Comparison of ENCODE assay signal across 19 cellular contexts in the genomic region with DNA sequence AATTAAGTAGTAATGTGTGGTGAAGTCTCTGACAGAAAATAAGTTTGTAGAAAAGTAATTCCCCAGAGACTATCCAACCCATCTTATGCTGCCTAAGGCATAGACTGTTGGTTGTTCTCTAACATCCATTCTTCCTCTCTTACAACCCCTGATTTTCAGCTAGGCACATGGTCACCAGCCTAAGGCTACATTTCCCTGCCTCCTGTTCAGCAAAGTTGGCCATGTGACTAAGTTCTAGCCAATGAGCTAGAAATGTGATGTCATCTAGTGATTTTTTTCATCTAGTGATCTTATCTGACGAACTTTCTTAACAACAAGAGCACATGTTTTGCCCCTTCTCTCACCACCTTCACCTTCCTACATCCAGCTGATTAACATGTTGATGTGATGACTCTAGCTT.
DNase-seq lines count a peak whose midpoint lies in the region; ATAC-seq, FAIRE-seq and TF ChIP-seq lines count a peak whose summit lies in the region.
"Had no signal": no experiment of that assay in that cellular context is flagged by ENCODE, and none has a peak within 500 bp of the region (broad histone marks: within the 10 kb centered on the region; RNA-seq: fewer than 3 reads in every experiment).

No MANE protein-coding gene starts in this region.

- H2AFZ ChIP-seq in K562 (ENCODE audit: low read depth, low read length) = no peak overlapping the region

- DNase-seq in ELF-1 (ENCODE audit: low read depth, low spot score) (peak; percentile 19), K562 (ENCODE audit: extremely low read depth in 1 of 4, low spot score in 3 of 4) (no peak), mesendoderm (peak; percentile 15), prostate gland (ENCODE audit: low spot score) (no peak)
- DNase-seq: CD4-positive, alpha-beta memory T cell; DMS153; DMS79; GF-D8; HCEC 1CT; HFFc6; IMR-90; KG1 had no signal

- H4K5ac ChIP-seq in mesendoderm (ENCODE audit: low read length) = no peak overlapping the region

- no peak overlapping the region for H4K8ac ChIP-seq in mesendoderm (ENCODE audit: low read depth, low read length)

- H3K36me3 ChIP-seq in K562 (ENCODE audit: control insufficient read depth, insufficient read depth, low read length) = no peaks in the 10 kb centered on the region
- H3K36me3 ChIP-seq in mesendoderm (ENCODE audit: control insufficient read depth, insufficient read depth, low read length) = no peaks in the 10 kb centered on the region
- H3K36me3 ChIP-seq in prostate gland = no peaks in the 10 kb centered on the region
- H3K36me3 ChIP-seq: BLaER1 had no signal

- H3K79me1 ChIP-seq in mesendoderm (ENCODE audit: low read length) = no peaks in the 10 kb centered on the region

- no peak overlapping the region for H2BK5ac ChIP-seq in mesendoderm (ENCODE audit: low read length)

- peaks cover 4% of the 10 kb centered on the region in 2 experiments; a peak in 2 of 5 replicates for H3K27me3 ChIP-seq in K562 (ENCODE audit: control insufficient read depth in 2 of 2, insufficient read depth in 2 of 2, low read length in 2 of 2)
- H3K27me3 ChIP-seq in mesendoderm (ENCODE audit: insufficient read depth, low read length, poor library complexity) = no peaks in the 10 kb centered on the region
- no peaks in the 10 kb centered on the region for H3K27me3 ChIP-seq in prostate gland (replicated peaks; ENCODE audit: insufficient read depth)

- no peak overlapping the region for H2BK15ac ChIP-seq in mesendoderm (replicated peaks; ENCODE audit: low read depth)

- no peaks in the 10 kb centered on the region for H4K20me1 ChIP-seq in K562 (replicated peaks; ENCODE audit: control insufficient read depth, insufficient read depth, low read length)
- H4K20me1 ChIP-seq: BLaER1 had no signal

- FAIRE-seq in K562 (lab: Jason Lieb, UNC) = no peak
- FAIRE-seq: A204.1, GM12878, HTR-8/SVneo had no signal

- no peaks in the 10 kb centered on the region for H3K79me2 ChIP-seq in K562 (ENCODE audit: control insufficient read depth, insufficient read depth, low read length)
- no peaks in the 10 kb centered on the region for H3K79me2 ChIP-seq in mesendoderm (ENCODE audit: control insufficient read depth, insufficient read depth, low read length)

- intact Hi-C loops in K562 (cut with micrococcal nuclease) (no loop called here), prostate gland (cut with DNase I) (no loop called here)

- H3K4me2 ChIP-seq in K562 (ENCODE audit: insufficient read depth, low read length) (no peak overlapping the region), mesendoderm (ENCODE audit: low read length) (no peak overlapping the region)
- H3K4me2 ChIP-seq: BLaER1 had no signal

- H3K4ac ChIP-seq in mesendoderm (ENCODE audit: low read depth, low read length) = no peak overlapping the region

- no peak overlapping the region for H3K23ac ChIP-seq in mesendoderm (ENCODE audit: low read length)

- H2BK120ac ChIP-seq in mesendoderm (ENCODE audit: low read depth, low read length) = no peak overlapping the region

- no peaks in the 10 kb centered on the region for H3K9me1 ChIP-seq in K562 (ENCODE audit: control insufficient read depth, insufficient read depth, low read length)

- H3K56ac ChIP-seq in mesendoderm (ENCODE audit: low read length) = no peak overlapping the region

- TF ChIP-seq POLR2A in K562 (conservative IDR thresholded peaks at IDR 0.05) (no peak), prostate gland (IDR thresholded peaks at IDR 0.05) (no peak)

- ATAC-seq in K562 (no peak), HG03432 (IDR thresholded peaks at IDR 0.05; ENCODE audit: unreplicated experiment) (no peak), GM19467 (IDR thresholded peaks at IDR 0.05; ENCODE audit: unreplicated experiment) (no peak)
- ATAC-seq: GM12878 had no signal

- POLR2A ChIA-PET in K562 (lab: Yijun Ruan, JAX) = interaction anchor here (0.6 kb wide), 1 partner anchor 148 kb away, joined by 4 read pairs; no protein-coding TSS in a partner anchor

- H3K27ac ChIP-seq in K562 (ENCODE audit: extremely low read depth, low read depth, low read length) (no peak overlapping the region), mesendoderm (ENCODE audit: low read depth, low read length) (no peak overlapping the region), prostate gland (no peak overlapping the region)
- H3K27ac ChIP-seq: BLaER1 had no signal

- TF ChIP-seq EP300 in Ishikawa (IDR thresholded peaks at IDR 0.05; ENCODE audit: borderline replicate concordance) = no peak
- no peak for TF ChIP-seq EP300 in K562 (IDR thresholded peaks at IDR 0.05; ENCODE audit: low read length)

- no peak overlapping the region for H2AK5ac ChIP-seq in mesendoderm (ENCODE audit: low read length)

- WGBS in K562 (ENCODE audit: insufficient coverage, low coverage, missing lambda C conversion rate) = 0% methylated on average over 1 of the region's 1 CpG
- WGBS in mesendoderm (ENCODE audit: extremely low coverage, insufficient coverage, low lambda C conversion rate) = no CpG with 5 or more reads among the region's 1 CpG
- WGBS in prostate gland = 76% methylated on average over 1 of the region's 1 CpG

- H3K9me3 ChIP-seq in K562 (replicated peaks; ENCODE audit: control insufficient read depth, insufficient read depth, low read depth, low read length) (no peaks in the 10 kb centered on the region), prostate gland (no peaks in the 10 kb centered on the region)

- no TSS peak for BruUV-seq in K562 (replicated peaks; lab: Mats Ljungman, UMichigan)

- H3K4me1 ChIP-seq in K562 (replicated peaks in 1 of 2; ENCODE audit: control insufficient read depth in 2 of 2, insufficient read depth in 2 of 2, low read length in 2 of 2) (no peaks in the 10 kb centered on the region), mesendoderm (ENCODE audit: control insufficient read depth, low read depth, low read length) (no peaks in the 10 kb centered on the region), prostate gland (replicated peaks) (no peaks in the 10 kb centered on the region)
- H3K4me1 ChIP-seq: BLaER1 had no signal

- no peak overlapping the region for H3K9ac ChIP-seq in K562 (ENCODE audit: insufficient read depth in 1 of 2, low read depth in 2 of 2, low read length in 2 of 2)
- no peak overlapping the region for H3K9ac ChIP-seq in mesendoderm (ENCODE audit: low read length)
- H3K9ac ChIP-seq: BLaER1 had no signal

- H3K4me3 ChIP-seq in K562 (no peak overlapping the region), mesendoderm (ENCODE audit: low read length) (no peak overlapping the region), prostate gland (no peak overlapping the region)
- H3K4me3 ChIP-seq: BLaER1, GM12878 had no signal

- in situ Hi-C loops in K562 (cut with MboI) = no loop called here

- no peak overlapping the region for H3K18ac ChIP-seq in mesendoderm (ENCODE audit: low read length)

- CTCF ChIA-PET in K562 (lab: Yijun Ruan, JAX; ENCODE audit: low intra/inter-chr PET ratio) = no interaction called here

- TF ChIP-seq CTCF in K562 (IDR thresholded peaks at IDR 0.05 in 2 of 3, conservative IDR thresholded peaks at IDR 0.05 in 1 of 3; ENCODE audit: insufficient read depth in 2 of 3, low read depth in 1 of 3, low read length in 3 of 3) (no peak), prostate gland (IDR thresholded peaks at IDR 0.05) (no peak)

- TF ChIP-seq RAD21 in Ishikawa (IDR thresholded peaks at IDR 0.05; ENCODE audit: low read depth) (no peak), K562 (CRISPR knock-in tag; conservative IDR thresholded peaks at IDR 0.05 in 1 of 2, IDR thresholded peaks at IDR 0.05 in 1 of 2) (no peak)

TF ChIP-seq in Ishikawa, 13 proteins besides CTCF, POLR2A, EP300 and RAD21 (continues in another document):
- no peak for TF ChIP-seq CREB1 (IDR thresholded peaks at IDR 0.05; ENCODE audit: low read depth)
- no peak for TF ChIP-seq YY1 (IDR thresholded peaks at IDR 0.05; ENCODE audit: low read depth)
- TF ChIP-seq EGR1 (IDR thresholded peaks at IDR 0.05) = no peak
- TF ChIP-seq CEBPB (IDR thresholded peaks at IDR 0.05) = no peak
- TF ChIP-seq TAF1 (IDR thresholded peaks at IDR 0.05; ENCODE audit: low read depth) = no peak
- TF ChIP-seq, protein P1, sequence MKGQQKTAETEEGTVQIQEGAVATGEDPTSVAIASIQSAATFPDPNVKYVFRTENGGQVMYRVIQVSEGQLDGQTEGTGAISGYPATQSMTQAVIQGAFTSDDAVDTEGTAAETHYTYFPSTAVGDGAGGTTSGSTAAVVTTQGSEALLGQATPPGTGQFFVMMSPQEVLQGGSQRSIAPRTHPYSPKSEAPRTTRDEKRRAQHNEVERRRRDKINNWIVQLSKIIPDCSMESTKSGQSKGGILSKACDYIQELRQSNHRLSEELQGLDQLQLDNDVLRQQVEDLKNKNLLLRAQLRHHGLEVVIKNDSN (IDR thresholded peaks at IDR 0.05) = peak; percentile 51

TF ChIP-seq in K562, 482 proteins besides CTCF, POLR2A, EP300 and RAD21:
- TF ChIP-seq, protein P2, sequence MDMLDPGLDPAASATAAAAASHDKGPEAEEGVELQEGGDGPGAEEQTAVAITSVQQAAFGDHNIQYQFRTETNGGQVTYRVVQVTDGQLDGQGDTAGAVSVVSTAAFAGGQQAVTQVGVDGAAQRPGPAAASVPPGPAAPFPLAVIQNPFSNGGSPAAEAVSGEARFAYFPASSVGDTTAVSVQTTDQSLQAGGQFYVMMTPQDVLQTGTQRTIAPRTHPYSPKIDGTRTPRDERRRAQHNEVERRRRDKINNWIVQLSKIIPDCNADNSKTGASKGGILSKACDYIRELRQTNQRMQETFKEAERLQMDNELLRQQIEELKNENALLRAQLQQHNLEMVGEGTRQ (CRISPR knock-in tag; IDR thresholded peaks at IDR 0.05) = peak; percentile 67
- TF ChIP-seq, protein P1 (CRISPR knock-in tag; IDR thresholded peaks at IDR 0.05) = 0 out of 2 replicates have a peak, but pooled peaks have one; percentile 30
- no peak for TF ChIP-seq ETV1 (tag; conservative IDR thresholded peaks at IDR 0.05; ENCODE audit: low read depth)
- no peak for TF ChIP-seq NR2F6 (CRISPR knock-in tag; IDR thresholded peaks at IDR 0.05)

Comparison
In these comparisons a context has a peak if more than half of its experiments do, and no peak if none do; other contexts are left out.
1. DNase-seq: peak in ELF-1 (single experiment) and mesendoderm (single experiment); none in K562 (0 of 4) and prostate gland (single experiment).